In genomic region chr13:99307648-99308339, GRCh38 we compare ENCODE assay signal across 8 cellular contexts. TPM values are rescaled to one million over a fixed set of nuclear protein-coding genes. Genes with fewer than 3 reads are reported as not detected.
DNase-seq lines count a peak whose midpoint lies in the region; ATAC-seq, FAIRE-seq and TF ChIP-seq lines count a peak whose summit lies in the region.

No MANE protein-coding gene starts in this region.

- peak overlapping the region in 1 of 2 experiments; percentile 62; a peak in 2 of 4 replicates for H3K9ac ChIP-seq in K562 (ENCODE audit: insufficient read depth in 1 of 2, low read depth in 2 of 2, low read length in 2 of 2)

- no peaks in the 10 kb centered on the region for H3K9me1 ChIP-seq in K562 (ENCODE audit: control insufficient read depth, insufficient read depth, low read length)

- no peaks in the 10 kb centered on the region for H3K27me3 ChIP-seq in K562 (ENCODE audit: control insufficient read depth in 2 of 2, insufficient read depth in 2 of 2, low read length in 2 of 2)
- no peaks in the 10 kb centered on the region for H3K27me3 ChIP-seq in thoracic aorta (replicated peaks; ENCODE audit: insufficient read depth)

- H3K4me3 Mint-ChIP-seq in memory B cell = peak overlapping the region; percentile 97

- in situ Hi-C loops in K562 (cut with MboI) = no loop called here

- WGBS in K562 (ENCODE audit: insufficient coverage, low coverage, missing lambda C conversion rate) = 0% methylated on average over 6 of the region's 6 CpGs

- TF ChIP-seq CTCF in K562 (IDR thresholded peaks at IDR 0.05 in 2 of 3, conservative IDR thresholded peaks at IDR 0.05 in 1 of 3; ENCODE audit: insufficient read depth in 2 of 3, low read depth in 1 of 3, low read length in 3 of 3) = no peak
- no peak for TF ChIP-seq CTCF in thoracic aorta (IDR thresholded peaks at IDR 0.05)

- H2AFZ ChIP-seq in K562 (ENCODE audit: low read depth, low read length) = peak overlapping the region; percentile 39; the same call in 1 of the 2 replicates

- CTCF ChIA-PET in K562 (lab: Yijun Ruan, JAX; ENCODE audit: low intra/inter-chr PET ratio) = no interaction called here

- no TSS peak for BruUV-seq in K562 (replicated peaks; lab: Mats Ljungman, UMichigan)

- H4K20me1 ChIP-seq in K562 (replicated peaks; ENCODE audit: control insufficient read depth, insufficient read depth, low read length) = no peaks in the 10 kb centered on the region

- peak overlapping the region; percentile 56 for H3K4me2 ChIP-seq in K562 (ENCODE audit: insufficient read depth, low read length)

- TF ChIP-seq POLR2A in K562 (conservative IDR thresholded peaks at IDR 0.05) = no peak

- POLR2A ChIA-PET in K562 (lab: Yijun Ruan, JAX) = interaction anchor here (0.5 kb wide), 1 partner anchor 73 kb away, joined by 3 read pairs; no protein-coding TSS in a partner anchor

- H3K4me3 ChIP-seq in K562 = no peak overlapping the region
- H3K4me3 ChIP-seq in thoracic aorta = peak overlapping the region; percentile 58

- H3K9me3 ChIP-seq in K562 (replicated peaks; ENCODE audit: control insufficient read depth, insufficient read depth, low read depth, low read length) = no peaks in the 10 kb centered on the region
- H3K9me3 ChIP-seq in thoracic aorta = no peaks in the 10 kb centered on the region

- DNase-seq in ELR (ENCODE audit: low read depth) (peak; percentile 91), SHP77 treated with DMSO at 0.1 percent for 48 hours (lab: John Stamatoyannopoulos, UW) (peak; percentile 35), K562 (ENCODE audit: extremely low read depth in 1 of 4, low spot score in 3 of 4) (peak in 3 of 4 experiments; percentile 15 to 79 (median 48)), memory B cell (ENCODE audit: low spot score in 2 of 2) (no peak), thoracic aorta (ENCODE audit: low spot score) (no peak), SKM-1 treated with dmso at 0.1 percent for 144 hours (lab: John Stamatoyannopoulos, UW; ENCODE audit: unreplicated experiment) (no peak)

- no peaks in the 10 kb centered on the region for H3K9me3 Mint-ChIP-seq in memory B cell

- H3K27ac ChIP-seq in K562 (ENCODE audit: extremely low read depth, low read depth, low read length) (peak overlapping the region; percentile 71), thoracic aorta (peak overlapping the region; percentile 56 to 79)

- ATAC-seq in HG02798 (IDR thresholded peaks at IDR 0.05; ENCODE audit: poor library complexity, unreplicated experiment) = peak; percentile 44
- peak; percentile 80 for ATAC-seq in K562
- ATAC-seq in memory B cell (ENCODE audit: low read depth) = peak; percentile 9
- ATAC-seq in thoracic aorta (ENCODE audit: insufficient number of reproducible peaks, low FRiP score, low read depth) = no peak
- ATAC-seq in GM21576 (IDR thresholded peaks at IDR 0.05; ENCODE audit: unreplicated experiment) = no peak

- peaks cover 7 to 30% of the 10 kb centered on the region in 2 experiments for H3K4me1 ChIP-seq in K562 (replicated peaks in 1 of 2; ENCODE audit: control insufficient read depth in 2 of 2, insufficient read depth in 2 of 2, low read length in 2 of 2)
- peaks cover 23 to 26% of the 10 kb centered on the region in 2 donors for H3K4me1 ChIP-seq in thoracic aorta (ENCODE audit: control insufficient read depth in 1 of 2, low read depth in 2 of 2)

- peaks cover 34% of the 10 kb centered on the region for H3K4me1 Mint-ChIP-seq in memory B cell

- intact Hi-C loops in K562 (cut with micrococcal nuclease) = no loop called here

- peaks cover 41% of the 10 kb centered on the region for H3K79me2 ChIP-seq in K562 (ENCODE audit: control insufficient read depth, insufficient read depth, low read length)

- H3K36me3 Mint-ChIP-seq in memory B cell = peaks cover 38% of the 10 kb centered on the region

- peak; percentile 86 for FAIRE-seq in K562 (lab: Jason Lieb, UNC)

- peak; percentile 30; the same call in 1 of the 2 replicates for TF ChIP-seq EP300 in K562 (IDR thresholded peaks at IDR 0.05; ENCODE audit: low read length)

- no peaks in the 10 kb centered on the region for H3K27me3 Mint-ChIP-seq in memory B cell

- H3K36me3 ChIP-seq in K562 (ENCODE audit: control insufficient read depth, insufficient read depth, low read length) (peaks cover 15% of the 10 kb centered on the region; the same call in 2 of the 3 replicates), thoracic aorta (no peaks in the 10 kb centered on the region)

- no peak for TF ChIP-seq RAD21 in K562 (CRISPR knock-in tag; conservative IDR thresholded peaks at IDR 0.05 in 1 of 2, IDR thresholded peaks at IDR 0.05 in 1 of 2)

- peak overlapping the region; percentile 87 for H3K27ac Mint-ChIP-seq in memory B cell

TF ChIP-seq in K562, 482 proteins besides CTCF, POLR2A, EP300 and RAD21 (continues in another document):
- TF ChIP-seq TCF3 (CRISPR knock-in tag; IDR thresholded peaks at IDR 0.05) = peak; percentile 13; the same call in 1 of the 2 replicates
- TF ChIP-seq GATAD2A (IDR thresholded peaks at IDR 0.05) = no peak
- TF ChIP-seq HMBOX1 (IDR thresholded peaks at IDR 0.05) = peak; percentile 96
- no peak for TF ChIP-seq HNRNPUL1 (IDR thresholded peaks at IDR 0.05; ENCODE audit: low read length)
- TF ChIP-seq IRF2 (CRISPR knock-in tag; IDR thresholded peaks at IDR 0.05) = no peak
- peak; percentile 21; the same call in 1 of the 2 replicates for TF ChIP-seq CREM (IDR thresholded peaks at IDR 0.05; ENCODE audit: low read depth)
- TF ChIP-seq NFIX (CRISPR knock-in tag; IDR thresholded peaks at IDR 0.05; ENCODE audit: low read depth) = no peak
- 0 out of 2 replicates have a peak, but pooled peaks have one; percentile 27 for TF ChIP-seq ATF3 (IDR thresholded peaks at IDR 0.05)
- no peak for TF ChIP-seq ATF3 (CRISPR knock-in tag; conservative IDR thresholded peaks at IDR 0.05)
- peak; percentile 50 for TF ChIP-seq CBFA2T3 (IDR thresholded peaks at IDR 0.05)
- TF ChIP-seq MEIS2 (IDR thresholded peaks at IDR 0.05; ENCODE audit: partially characterized antibody) = peak; percentile 50
- TF ChIP-seq ZNF133 (CRISPR knock-in tag; IDR thresholded peaks at IDR 0.05) = no peak
- TF ChIP-seq ZNF408 (CRISPR knock-in tag; IDR thresholded peaks at IDR 0.05; ENCODE audit: low read depth) = no peak
- no peak for TF ChIP-seq ZNF232 (CRISPR knock-in tag; IDR thresholded peaks at IDR 0.05)

RNA-seq across cellular contexts. Expression of gene GPR183, which starts 0.6 kb away (rescaled TPM):
- total RNA-seq in K562 (2011; cell fraction: chromatin; rRNA removed; ENCODE audit: low replicate concordance) = 3.6 and 4.7 TPM in 2 replicates
- 2.6 and 4.0 TPM in 2 replicates for total RNA-seq in K562 (2011; cell fraction: nucleolus; rRNA removed)
- total RNA-seq in K562 (2011; cell fraction: nucleoplasm; rRNA removed) = 4.1 and 5.4 TPM in 2 replicates
- total RNA-seq in K562 (2014; rRNA removed) (1.3 and 1.6 TPM in 2 replicates), K562 (2014; rRNA removed; fragmentation: Illumina TruSeq; extraction: Trizol) (2.9 and 3.5 TPM in 2 replicates), K562 (2015; rRNA removed; fragmentation: Illumina TruSeq; extraction: Trizol) (9.3 and 10.0 TPM in 2 replicates), K562 (2021) (2.3 TPM in 2 replicates), thoracic aorta (10 to 100 TPM; 19.6 to 24.5 TPM)
- polyA plus RNA-seq in K562 (2011; rRNA removed) (2.6 and 9.4 TPM in 2 replicates), K562 (2014; fragmentation: Illumina TruSeq; extraction: Trizol) (3.6 and 3.7 TPM in 2 replicates), K562 (2014; fragmentation: Nextera tagmentation; extraction: Ambion mirVana) (10 to 100 TPM in 1 of 2 experiments, 1 to 10 TPM in 1; 6.9 to 10.2 TPM), K562 (2014; rRNA removed) (1.9 and 2.5 TPM in 2 replicates)
- polyA plus RNA-seq in K562 (2011; cell fraction: cytosol; rRNA removed) = 1.7 and 5.1 TPM in 2 replicates
- polyA plus RNA-seq in K562 (2011; cell fraction: nucleus; rRNA removed) = 0.97 and 2.6 TPM in 2 replicates
- polyA plus RNA-seq in K562 (2012) = 3.7 and 8.1 TPM in 2 replicates
- 2.0 and 6.3 TPM in 2 replicates for polyA minus RNA-seq in K562 (2011; rRNA and poly(A)+ RNA removed)
- polyA minus RNA-seq in K562 (2011; cell fraction: cytosol; rRNA and poly(A)+ RNA removed) = 2.6 TPM in 1 of 2 replicates, not detected in the other
- 0.78 and 0.81 TPM in 2 replicates for polyA minus RNA-seq in K562 (2011; cell fraction: nucleus; rRNA and poly(A)+ RNA removed)

RNA-seq across cellular contexts. Expression of gene GPR18, which starts 49.6 kb away (rescaled TPM):
- total RNA-seq in K562 (2011; cell fraction: chromatin; rRNA removed; ENCODE audit: low replicate concordance) = not detected in 2 replicates
- total RNA-seq in K562 (2011; cell fraction: nucleolus; rRNA removed) = not detected in 2 replicates
- total RNA-seq in K562 (2011; cell fraction: nucleoplasm; rRNA removed) = not detected in 2 replicates
- total RNA-seq in K562 (2014; rRNA removed) (not detected in 2 replicates), K562 (2014; rRNA removed; fragmentation: Illumina TruSeq; extraction: Trizol) (not detected in 2 replicates), K562 (2015; rRNA removed; fragmentation: Illumina TruSeq; extraction: Trizol) (not detected in 2 replicates), K562 (2021) (not detected in 2 replicates), thoracic aorta (not detected)
- polyA plus RNA-seq in K562 (2011; rRNA removed) (not detected in 2 replicates), K562 (2014; fragmentation: Illumina TruSeq; extraction: Trizol) (not detected in 2 replicates), K562 (2014; fragmentation: Nextera tagmentation; extraction: Ambion mirVana) (under 1 TPM in 1 of 2 experiments, not detected in 1; 0.75 TPM), K562 (2014; rRNA removed) (not detected in 2 replicates)
- not detected in 2 replicates for polyA plus RNA-seq in K562 (2011; cell fraction: cytosol; rRNA removed)
- not detected in 2 replicates for polyA plus RNA-seq in K562 (2011; cell fraction: nucleus; rRNA removed)
- polyA plus RNA-seq in K562 (2012) = 0.08 and 0.13 TPM in 2 replicates
- polyA minus RNA-seq in K562 (2011; rRNA and poly(A)+ RNA removed) = not detected in 2 replicates
- not detected in 2 replicates for polyA minus RNA-seq in K562 (2011; cell fraction: cytosol; rRNA and poly(A)+ RNA removed)
- polyA minus RNA-seq in K562 (2011; cell fraction: nucleus; rRNA and poly(A)+ RNA removed) = not detected in 2 replicates

Comparison
In these comparisons a context has a peak if more than half of its experiments do, and no peak if none do; other contexts are left out.
1. DNase-seq: peak in ELR (single experiment), SHP77 treated with DMSO at 0.1 percent for 48 hours (single experiment) and K562 (3 of 4); none in memory B cell (0 of 2), thoracic aorta (single experiment) and SKM-1 treated with dmso at 0.1 percent for 144 hours (single experiment).
2. ATAC-seq: peak in HG02798 (single experiment), K562 (single experiment) and memory B cell (single experiment); none in thoracic aorta (single experiment) and GM21576 (single experiment).